ENCODE assay signal across 8 cellular contexts in the genomic region with DNA sequence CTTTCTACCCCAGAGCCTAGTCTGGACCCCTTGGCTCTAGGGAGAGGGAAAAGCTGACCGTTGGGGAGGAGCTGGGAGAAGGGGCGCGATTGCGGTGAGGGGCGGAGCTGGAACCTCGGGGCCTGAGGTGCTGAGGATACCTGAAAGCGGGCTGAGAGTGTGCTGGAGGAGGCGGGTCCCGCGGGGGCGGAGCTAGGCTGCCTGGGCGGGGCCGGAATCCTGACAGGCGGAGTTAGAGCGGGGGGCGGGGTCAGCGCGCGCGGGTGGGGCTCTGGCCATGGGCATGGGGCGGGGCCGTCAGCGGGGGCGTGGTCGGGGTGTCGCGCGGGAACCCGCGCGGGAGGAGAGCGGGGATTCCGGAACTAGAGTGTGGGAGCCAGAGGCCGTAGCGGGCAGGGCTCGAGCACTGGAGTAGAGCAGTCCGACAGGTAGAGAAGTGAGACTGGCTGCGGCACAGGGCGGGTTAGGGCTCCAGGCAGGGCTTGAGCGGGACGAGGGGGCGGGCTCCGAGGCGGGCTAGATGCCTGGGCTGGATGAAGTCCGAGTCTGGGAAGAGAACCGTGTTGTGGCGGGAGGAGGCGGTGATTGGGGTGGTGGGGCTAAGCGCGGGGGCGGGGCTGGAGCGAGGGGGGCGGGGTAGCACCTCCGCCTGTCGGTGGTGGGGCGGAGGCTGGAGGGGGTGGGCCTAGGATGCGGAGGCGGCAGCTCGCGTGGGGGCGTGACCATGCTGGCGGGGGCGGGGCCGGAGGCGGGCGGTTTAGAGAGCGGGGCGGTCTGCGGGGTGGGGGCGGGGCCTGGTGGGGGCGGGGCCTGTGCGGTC. TPM values are rescaled to one million over a fixed set of nuclear protein-coding genes. Genes with fewer than 3 reads are reported as not detected.
DNase-seq lines count a peak whose midpoint lies in the region; ATAC-seq and TF ChIP-seq lines count a peak whose summit lies in the region.

A gene (plus strand): TSS at position 815 of the 820 bp plus-strand sequence. CDS start 35 bp downstream, outside the sequence.

- in situ Hi-C loops in GM23248 (cut with MboI), result no loop called here

- H3K9ac ChIP-seq in GM23248 (peak within 1 kb of the TSS; percentile 92), Loucy (ENCODE audit: low read depth, low read length, poor library complexity, severe bottlenecking) (peak within 1 kb of the TSS; percentile 99)

- H3K4me1 ChIP-seq in GM23248 (ENCODE audit: insufficient read depth) (peaks cover 27% of the 10 kb centered on the region), Loucy (ENCODE audit: insufficient read depth, low read length, poor library complexity, severe bottlenecking) (peaks cover 15% of the 10 kb centered on the region)

- H3K9me3 ChIP-seq in GM23248 (ENCODE audit: low read depth), result no peaks in the 10 kb centered on the region
- H3K9me3 ChIP-seq in Loucy (ENCODE audit: insufficient read depth, low read depth, low read length), result no peaks in the 10 kb centered on the region

- H3K36me3 ChIP-seq in GM23248 (ENCODE audit: low read depth) (no peaks in the 10 kb centered on the region), Loucy (ENCODE audit: insufficient read depth, low read length) (peaks cover 4% of the 10 kb centered on the region; the same call in 1 of the 2 replicates)

- no peaks in the 10 kb centered on the region for H3K27me3 Mint-ChIP-seq in activated T-helper 17 cell treated with anti-CD3 and anti-CD28 coated beads, Interleukin-2, amount 50 U/mL, for 72 hours
- peaks cover 8% of the 10 kb centered on the region for H3K27me3 Mint-ChIP-seq in nephron (ENCODE audit: low read depth)

- H4K20me1 ChIP-seq in GM23248 (ENCODE audit: insufficient read depth) (no peaks in the 10 kb centered on the region), Loucy (ENCODE audit: insufficient read depth, low read length, poor library complexity, severe bottlenecking) (peaks cover 13% of the 10 kb centered on the region)

- H3K79me2 ChIP-seq in GM23248 (ENCODE audit: insufficient read depth) (peaks cover 4% of the 10 kb centered on the region; the same call in 1 of the 2 replicates), Loucy (ENCODE audit: insufficient read depth, low read length) (peaks cover 6% of the 10 kb centered on the region; the same call in 1 of the 2 replicates)

- H3F3A ChIP-seq in GM23248 (ENCODE audit: insufficient read depth), result peaks cover 30% of the 10 kb centered on the region
- H3F3A ChIP-seq in Loucy (ENCODE audit: low read depth), result 0 out of 2 replicates have a peak, but pooled peaks cover 4% of the 10 kb centered on the region

- CTCF ChIA-PET in RWPE1 (lab: Yijun Ruan, JAX), result interaction anchor here (2.2 kb wide), 1 partner anchor 11 kb away, joined by 11 read pairs; no protein-coding TSS in a partner anchor

- WGBS in GM23248 (ENCODE audit: low coverage in 1 of 2, low lambda C conversion rate in 2 of 2, missing lambda C conversion rate in 2 of 2), 2 experiments, result 0 to 2% methylated on average over 20 to 62 of the region's 72 CpGs

- peak; percentile 83 for ATAC-seq in activated T-helper 17 cell treated with anti-CD3 and anti-CD28 coated beads, Interleukin-2, amount 50 U/mL, for 72 hours (replicated peaks)

- peak within 1 kb of the TSS; percentile 94 for H3K4me3 Mint-ChIP-seq in activated T-helper 17 cell treated with anti-CD3 and anti-CD28 coated beads, Interleukin-2, amount 50 U/mL, for 72 hours
- peak within 1 kb of the TSS; percentile 90 to 97 (median 93) for H3K4me3 Mint-ChIP-seq in nephron

- H3K27ac Mint-ChIP-seq in activated T-helper 17 cell treated with anti-CD3 and anti-CD28 coated beads, Interleukin-2, amount 50 U/mL, for 72 hours, result peak within 1 kb of the TSS; percentile 96
- H3K27ac Mint-ChIP-seq in nephron, result peak within 1 kb of the TSS; percentile 94 to 99 (median 98)

- POLR2A ChIA-PET in RWPE1 (lab: Yijun Ruan, JAX; ENCODE audit: low non-redundant PET), result interaction anchor here (0.5 to 1.1 kb wide), 6 partner anchors 16 to 406 kb away, joined by 3 to 8 read pairs (median 5); a partner anchor contains a TSS

- H3K4me1 Mint-ChIP-seq in activated T-helper 17 cell treated with anti-CD3 and anti-CD28 coated beads, Interleukin-2, amount 50 U/mL, for 72 hours, result peaks cover 26% of the 10 kb centered on the region
- H3K4me1 Mint-ChIP-seq in nephron, result peaks cover 27% of the 10 kb centered on the region

- H2AFZ ChIP-seq in GM23248, result no peak within 1 kb of the TSS
- peak within 1 kb of the TSS; percentile 76 for H2AFZ ChIP-seq in Loucy (ENCODE audit: low read length)

- no peaks in the 10 kb centered on the region for H3K9me3 Mint-ChIP-seq in activated T-helper 17 cell treated with anti-CD3 and anti-CD28 coated beads, Interleukin-2, amount 50 U/mL, for 72 hours
- H3K9me3 Mint-ChIP-seq in nephron, result no peaks in the 10 kb centered on the region

- H3K4me3 ChIP-seq in GM23248 (peak within 1 kb of the TSS; percentile 77), Loucy (ENCODE audit: low read length, poor library complexity, severe bottlenecking) (peak within 1 kb of the TSS; percentile 98)

- no peaks in the 10 kb centered on the region for H3K9me2 ChIP-seq in GM23248 (ENCODE audit: insufficient read depth)
- H3K9me2 ChIP-seq in Loucy (replicated peaks; ENCODE audit: low read depth, low read length), result no peaks in the 10 kb centered on the region

- TF ChIP-seq CTCF in Loucy (conservative IDR thresholded peaks at IDR 0.05; ENCODE audit: low read length) (no peak), RWPE1 (conservative IDR thresholded peaks at IDR 0.05; ENCODE audit: low read depth) (no peak), nephron (IDR thresholded peaks at IDR 0.05; ENCODE audit: unreplicated experiment in 3 of 3) (no peak)

- DNase-seq in DMS53 treated with DMSO at 0.1 percent for 48 hours (lab: John Stamatoyannopoulos, UW; ENCODE audit: unreplicated experiment), result peak; percentile 94
- peak; percentile 96 for DNase-seq in GM23248
- peak; percentile 88 for DNase-seq in RWPE1 (ENCODE audit: low spot score)
- DNase-seq in fibroblast of peridontal ligament (ENCODE audit: extremely low read depth), result peak; percentile 88
- DNase-seq in stimulated activated naive CD4-positive, alpha-beta T cell treated with Interleukin-2 at 50 U/mL for 16 hours (lab: John Stamatoyannopoulos, UW), result peak; percentile 98

- H3K4me2 ChIP-seq in GM23248 (ENCODE audit: unreplicated experiment) (peak within 1 kb of the TSS; percentile 95), Loucy (ENCODE audit: low read depth, low read length, poor library complexity, severe bottlenecking) (peak within 1 kb of the TSS; percentile 97)

- peak within 1 kb of the TSS; percentile 94 for H3K27ac ChIP-seq in GM23248
- peak within 1 kb of the TSS; percentile 99 for H3K27ac ChIP-seq in RWPE1

- H3K36me3 Mint-ChIP-seq in activated T-helper 17 cell treated with anti-CD3 and anti-CD28 coated beads, Interleukin-2, amount 50 U/mL, for 72 hours (ENCODE audit: low read depth), result peaks cover 46% of the 10 kb centered on the region
- H3K36me3 Mint-ChIP-seq in nephron (ENCODE audit: low read depth), result peaks cover 19% of the 10 kb centered on the region

- H3K27me3 ChIP-seq in GM23248 (replicated peaks; ENCODE audit: insufficient read depth) (no peaks in the 10 kb centered on the region), Loucy (ENCODE audit: insufficient read depth, low read length, poor library complexity, severe bottlenecking) (no peaks in the 10 kb centered on the region)

RNA-seq across cellular contexts. Expression of the gene that starts here (rescaled TPM):
- 2.9 and 5.2 TPM in 2 replicates for total RNA-seq in GM23248 (2014; rRNA removed; shearing (Covaris generic))
- polyA plus RNA-seq in GM23248 (2016; fragmentation: Nextera tagmentation; extraction: Ambion mirVana), result 14.1 and 14.5 TPM in 2 replicates
- total RNA-seq in activated T-helper 17 cell treated with anti-CD3 and anti-CD28 coated beads, Interleukin-2, amount 50 U/mL, for 72 hours, result 10 to 100 TPM; 12.9 to 21.6 TPM

Comparison
In these comparisons a context has a peak if more than half of its experiments do, and no peak if none do; other contexts are left out.
1. Peak in every context shown above with its lines: DNase-seq, ATAC-seq, H3K4me3 ChIP-seq and H3K27ac ChIP-seq.